ENCODE assay signal across 9 cellular contexts in the genomic region with DNA sequence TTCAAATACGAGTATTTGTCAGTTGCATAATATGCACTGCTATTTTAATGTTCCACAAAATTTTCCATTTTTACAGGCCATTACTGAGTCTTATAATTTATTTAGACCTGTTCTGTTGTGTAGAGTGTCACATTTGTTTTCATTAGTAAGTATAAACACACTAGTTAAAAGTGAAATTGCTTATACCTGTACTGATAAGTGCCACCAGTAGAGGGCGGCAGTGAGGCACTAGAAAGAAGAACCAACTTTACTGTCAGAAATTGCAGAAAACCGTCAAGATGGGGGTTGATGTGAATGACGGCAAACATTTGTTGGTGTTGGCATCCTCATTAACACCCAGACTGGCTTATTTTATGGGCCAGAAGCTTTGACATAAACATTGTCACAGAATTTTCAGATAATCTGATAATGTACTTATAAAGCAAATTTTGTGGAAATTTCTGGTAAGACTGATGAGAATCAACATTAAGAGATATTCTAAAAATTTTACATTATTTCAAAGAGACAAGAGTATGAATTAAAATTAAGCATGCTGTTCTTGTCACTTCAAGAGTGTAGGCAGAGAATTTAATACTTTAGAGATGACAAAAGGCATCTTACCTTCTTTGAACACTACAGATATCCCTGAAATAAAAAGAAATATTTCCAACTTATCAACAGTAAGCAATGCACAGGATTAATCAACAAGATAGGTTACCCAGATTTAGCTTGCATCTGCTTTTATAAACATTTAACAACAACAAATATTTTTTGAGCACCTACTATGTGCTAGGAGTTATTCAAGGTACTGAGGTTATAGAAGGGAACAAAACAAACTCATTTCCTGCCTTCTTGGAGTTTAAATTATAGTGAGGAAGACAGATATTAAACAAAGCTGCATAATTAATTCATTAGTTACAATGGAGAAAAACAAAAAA. TPM values are rescaled to one million over a fixed set of nuclear protein-coding genes. Genes with fewer than 3 reads are reported as not detected.
A peak's percentile ranks its signal among the peaks of the same experiment; 100 is the strongest.
DNase-seq lines count a peak whose midpoint lies in the region; ATAC-seq and TF ChIP-seq lines count a peak whose summit lies in the region.
"Had no signal": no experiment of that assay in that cellular context is flagged by ENCODE, and none has a peak within 500 bp of the region (broad histone marks: within the 10 kb centered on the region; RNA-seq: fewer than 3 reads in every experiment).

No MANE protein-coding gene starts in this region.

- H3K27me3 Mint-ChIP-seq in T-helper 1 cell treated with Interleukin-12 subunit alpha and Interleukin-12 subunit beta and Interleukin-4 antibody, amounts not matched to agents 30 μg/mL and 1 μg/mL, for 36 hours (ENCODE audit: low read depth) = no peaks in the 10 kb centered on the region

- no peaks in the 10 kb centered on the region for H3K4me1 ChIP-seq in smooth muscle cell (ENCODE audit: low read depth)

- H3K4me3 ChIP-seq in smooth muscle cell = no peak overlapping the region

- H2AFZ ChIP-seq in smooth muscle cell (ENCODE audit: low read depth) = no peak overlapping the region

- H3K36me3 ChIP-seq in smooth muscle cell (ENCODE audit: low read depth) = no peaks in the 10 kb centered on the region

- H3K4me1 Mint-ChIP-seq in T-helper 1 cell treated with Interleukin-12 subunit alpha and Interleukin-12 subunit beta and Interleukin-4 antibody, amounts not matched to agents 30 μg/mL and 1 μg/mL, for 36 hours (ENCODE audit: low read depth) = peaks cover 28% of the 10 kb centered on the region

- peaks cover 28% of the 10 kb centered on the region for H3K36me3 Mint-ChIP-seq in T-helper 1 cell treated with Interleukin-12 subunit alpha and Interleukin-12 subunit beta and Interleukin-4 antibody, amounts not matched to agents 30 μg/mL and 1 μg/mL, for 36 hours (ENCODE audit: low read depth)

- H3K4me2 ChIP-seq in smooth muscle cell = no peak overlapping the region

- 30% methylated on average over 4 of the region's 4 CpGs for WGBS in smooth muscle cell (ENCODE audit: low lambda C conversion rate)

- peaks cover 33% of the 10 kb centered on the region for H3K27me3 ChIP-seq in smooth muscle cell (ENCODE audit: low read depth)

- H3K9me3 ChIP-seq in smooth muscle cell (replicated peaks; ENCODE audit: low read depth) = no peaks in the 10 kb centered on the region

- H3F3A ChIP-seq in smooth muscle cell (ENCODE audit: low read depth) = no peaks in the 10 kb centered on the region

- H3K9ac ChIP-seq in smooth muscle cell (ENCODE audit: low read depth) = no peak overlapping the region

- peak; percentile 96 for TF ChIP-seq CTCF in smooth muscle cell (IDR thresholded peaks at IDR 0.05; ENCODE audit: borderline replicate concordance, insufficient read depth, poor library complexity, severe bottlenecking)

- H3K27ac ChIP-seq in smooth muscle cell (ENCODE audit: low read depth) = no peak overlapping the region
- H3K27ac ChIP-seq: epithelial cell of prostate had no signal

- peak overlapping the region; percentile 39 for H3K27ac Mint-ChIP-seq in T-helper 1 cell treated with Interleukin-12 subunit alpha and Interleukin-12 subunit beta and Interleukin-4 antibody, amounts not matched to agents 30 μg/mL and 1 μg/mL, for 36 hours

- H3K79me2 ChIP-seq in smooth muscle cell (ENCODE audit: low read depth) = no peaks in the 10 kb centered on the region

- no peaks in the 10 kb centered on the region for H4K20me1 ChIP-seq in smooth muscle cell (ENCODE audit: low read depth)

- no peaks in the 10 kb centered on the region for H3K9me3 Mint-ChIP-seq in T-helper 1 cell treated with Interleukin-12 subunit alpha and Interleukin-12 subunit beta and Interleukin-4 antibody, amounts not matched to agents 30 μg/mL and 1 μg/mL, for 36 hours

- ATAC-seq in HG02610 (IDR thresholded peaks at IDR 0.05; ENCODE audit: unreplicated experiment) (no peak), GM21515 (IDR thresholded peaks at IDR 0.05; ENCODE audit: unreplicated experiment) (no peak)

- no peak overlapping the region for H3K4me3 Mint-ChIP-seq in T-helper 1 cell treated with Interleukin-12 subunit alpha and Interleukin-12 subunit beta and Interleukin-4 antibody, amounts not matched to agents 30 μg/mL and 1 μg/mL, for 36 hours

- DNase-seq in GM04504 (ENCODE audit: low read depth) (peak; percentile 27), LoVo (ENCODE audit: low spot score) (peak; percentile 54), amniotic epithelial cell (ENCODE audit: low read depth) (peak; percentile 53), hepatic stellate cell (ENCODE audit: low spot score) (peak; percentile 37), smooth muscle cell (lab: John Stamatoyannopoulos, UW; ENCODE audit: unreplicated experiment) (peak; percentile 2)

RNA-seq across cellular contexts. Expression of gene ALPK1, which starts 24.9 kb away (rescaled TPM):
- total RNA-seq in smooth muscle cell = 4.4 and 16.8 TPM in 2 replicates
- polyA plus RNA-seq in smooth muscle cell = 3.9 and 6.0 TPM in 2 replicates

RNA-seq across cellular contexts. Expression of gene TIFA, which starts 36.3 kb away (rescaled TPM):
- total RNA-seq in smooth muscle cell = 10.3 and 14.2 TPM in 2 replicates
- polyA plus RNA-seq in smooth muscle cell = 7.8 and 8.1 TPM in 2 replicates

Comparison
In these comparisons a context has a peak if more than half of its experiments do, and no peak if none do; other contexts are left out.
1. DNase-seq: peak in every context shown above with its lines; median percentile 54 in LoVo; 53 in amniotic epithelial cell; 37 in hepatic stellate cell; 27 in GM04504; 2 in smooth muscle cell.